21 cellular contexts compared by ENCODE assay signal in genomic region chr1:172999349-172999748, GRCh38. TPM values are rescaled to one million over a fixed set of nuclear protein-coding genes. Genes with fewer than 3 reads are reported as not detected.
"Had no signal": no experiment of that assay in that cellular context is flagged by ENCODE, and none has a peak within 500 bp of the region (broad histone marks: within the 10 kb centered on the region; RNA-seq: fewer than 3 reads in every experiment).

No MANE protein-coding gene starts in this region.

- H3K27me3 Mint-ChIP-seq: activated T-cell treated with anti-CD3 and anti-CD28 coated beads, Interleukin-2, amount 50 U/mL, for 24 hours; natural killer cell treated with Interleukin-12 subunit alpha and Interleukin-12 subunit beta and Interleukin-15 and Interleukin-18, amount 100 ng/mL, for 72 hours; type B pancreatic cell had no signal

- H3K27ac Mint-ChIP-seq: activated CD4-positive, alpha-beta T cell treated with anti-CD3 and anti-CD28 coated beads, Interleukin-2, amount 10 ng/mL, durations not matched to agents 7 days and 5 days; activated CD8-positive, alpha-beta T cell treated with anti-CD3 and anti-CD28 coated beads, Interleukin-2, amount 10 ng/mL, durations not matched to agents 7 days and 5 days; activated T-cell treated with anti-CD3 and anti-CD28 coated beads, Interleukin-2, amount 50 U/mL, for 24 hours; activated T-helper 2 cell treated with anti-CD3 and anti-CD28 coated beads, Interferon-gamma antibody, Interleukin-2, Interleukin-4, amounts not matched to agents 10 μg/mL and 5 μg/mL and 100 μg/mL, durations not matched to agents 14 hours and 24 hours and 36 hours; mesothelial cell of epicardium; natural killer cell treated with Interleukin-12 subunit alpha and Interleukin-12 subunit beta and Interleukin-15 and Interleukin-18, amount 100 ng/mL, for 72 hours; type B pancreatic cell had no signal

- H3K9me3 ChIP-seq: testis had no signal

- DNase-seq: activated CD4-positive, alpha-beta T cell treated with anti-CD3 and anti-CD28 coated beads, Interleukin-2, amount 10 ng/mL, durations not matched to agents 7 days and 5 days; activated CD8-positive, alpha-beta T cell treated with anti-CD3 and anti-CD28 coated beads, Interleukin-2, amount 10 ng/mL, durations not matched to agents 7 days and 5 days; activated naive CD4-positive, alpha-beta T cell treated with Interleukin-2 at 50 U/mL for 16 hours; activated T-cell treated with anti-CD3 and anti-CD28 coated beads, Interleukin-2, amount 50 U/mL, for 24 hours; aorta; brain microvascular endothelial cell; lower lobe of right lung; occipital lobe; retina; stimulated activated CD4-positive, alpha-beta T cell treated with anti-CD3 and anti-CD28 coated beads, Interleukin-4, amount 100 ng/mL, for 1 hour; stomach; T1000; testis had no signal

- H3K4me3 ChIP-seq: coronary artery, lower lobe of right lung, smooth muscle cell, stomach, testis had no signal

- H3K4me1 ChIP-seq: lower lobe of right lung, stomach, testis had no signal

- H3K36me3 ChIP-seq: brain microvascular endothelial cell, lower lobe of right lung, stomach had no signal

- H3K4me1 Mint-ChIP-seq: activated CD4-positive, alpha-beta T cell treated with anti-CD3 and anti-CD28 coated beads, Interleukin-2, amount 10 ng/mL, durations not matched to agents 7 days and 5 days; mesothelial cell of epicardium had no signal

- ATAC-seq: activated CD4-positive, CD25-positive, alpha-beta regulatory T cell treated with anti-CD3 and anti-CD28 coated beads, Interleukin-2, amount 50 U/mL, for 24 hours; activated CD8-positive, alpha-beta T cell treated with anti-CD3 and anti-CD28 coated beads, Interleukin-2, amount 10 ng/mL, durations not matched to agents 7 days and 5 days; lower lobe of right lung; natural killer cell treated with Interleukin-12 subunit alpha and Interleukin-12 subunit beta and Interleukin-15 and Interleukin-18, amount 100 ng/mL, for 72 hours had no signal

- H3K27ac ChIP-seq: brain microvascular endothelial cell, coronary artery, lower lobe of right lung, stomach, testis had no signal

- H3K27me3 ChIP-seq: brain microvascular endothelial cell, stomach, testis had no signal

- H3K4me3 Mint-ChIP-seq: activated CD4-positive, alpha-beta T cell treated with anti-CD3 and anti-CD28 coated beads, Interleukin-2, amount 10 ng/mL, durations not matched to agents 7 days and 5 days; activated CD8-positive, alpha-beta T cell treated with anti-CD3 and anti-CD28 coated beads, Interleukin-2, amount 10 ng/mL, durations not matched to agents 7 days and 5 days; activated T-cell treated with anti-CD3 and anti-CD28 coated beads, Interleukin-2, amount 50 U/mL, for 24 hours; mesothelial cell of epicardium; natural killer cell treated with Interleukin-12 subunit alpha and Interleukin-12 subunit beta and Interleukin-15 and Interleukin-18, amount 100 ng/mL, for 72 hours; type B pancreatic cell had no signal

- H3K36me3 Mint-ChIP-seq: type B pancreatic cell had no signal

- H3K4me2 ChIP-seq: smooth muscle cell had no signal

RNA-seq across cellular contexts. Expression of gene TNFSF18, which starts 51.4 kb away (rescaled TPM):
- total RNA-seq: activated CD4-positive, alpha-beta T cell treated with anti-CD3 and anti-CD28 coated beads, Interleukin-2, amount 10 ng/mL, durations not matched to agents 7 days and 5 days; activated CD8-positive, alpha-beta T cell treated with anti-CD3 and anti-CD28 coated beads, Interleukin-2, amount 10 ng/mL, durations not matched to agents 7 days and 5 days; activated T-helper 2 cell treated with anti-CD3 and anti-CD28 coated beads, Interferon-gamma antibody, Interleukin-2, Interleukin-4, amounts not matched to agents 10 μg/mL and 5 μg/mL and 100 μg/mL, durations not matched to agents 14 hours and 24 hours and 36 hours; smooth muscle cell; stomach; T-helper 1 cell treated with Interleukin-12 subunit alpha and Interleukin-12 subunit beta and Interleukin-4 antibody, amounts not matched to agents 30 ng/mL and 1 ng/mL, for 36 hours had no signal
- polyA plus RNA-seq: aorta had no signal
